ENCODE assay signal across 16 cellular contexts in genomic region chr1:151210830-151211229, GRCh38. TPM values are rescaled to one million over a fixed set of nuclear protein-coding genes. Genes with fewer than 3 reads are reported as not detected.
DNase-seq lines count a peak whose midpoint lies in the region; ATAC-seq, FAIRE-seq and TF ChIP-seq lines count a peak whose summit lies in the region.
"Had no signal": no experiment of that assay in that cellular context is flagged by ENCODE, and none has a peak within 500 bp of the region (broad histone marks: within the 10 kb centered on the region; RNA-seq: fewer than 3 reads in every experiment).

No MANE protein-coding gene starts in this region.

- H4K20me1 ChIP-seq in astrocyte (ENCODE audit: insufficient read depth, low read length), result peaks cover 87% of the 10 kb centered on the region

- no peak overlapping the region for H3K4me3 Mint-ChIP-seq in astrocyte (ENCODE audit: unreplicated experiment)
- peak overlapping the region in 5 of 10 donors; percentile 11 to 66 (median 45) for H3K4me3 Mint-ChIP-seq in naive thymus-derived CD4-positive, alpha-beta T cell

- ATAC-seq in naive thymus-derived CD4-positive, alpha-beta T cell, result no peak
- ATAC-seq: gastrocnemius medialis, Right ventricle myocardium inferior had no signal

- H3K36me3 ChIP-seq in astrocyte (ENCODE audit: insufficient read depth, low read length) (peaks cover 4% of the 10 kb centered on the region), thyroid gland (peaks cover 8 to 9% of the 10 kb centered on the region in 2 donors)
- H3K36me3 ChIP-seq in naive thymus-derived CD4-positive, alpha-beta T cell (ENCODE audit: control insufficient read depth in 2 of 3, insufficient read depth in 3 of 3, low read length in 3 of 3), result peaks cover 0 to 29% (median 0%) of the 10 kb centered on the region in 3 experiments

- H3K4me1 Mint-ChIP-seq in astrocyte (ENCODE audit: low read depth, unreplicated experiment), result peaks cover 18% of the 10 kb centered on the region
- H3K4me1 Mint-ChIP-seq in naive thymus-derived CD4-positive, alpha-beta T cell, result peaks cover 22 to 43% (median 36%) of the 10 kb centered on the region in 7 donors

- H3K4me1 ChIP-seq in astrocyte (ENCODE audit: insufficient read depth, low read length), result peaks cover 2% of the 10 kb centered on the region
- H3K4me1 ChIP-seq in naive thymus-derived CD4-positive, alpha-beta T cell (ENCODE audit: control insufficient read depth in 2 of 2, insufficient read depth in 2 of 2, low read length in 2 of 2), result peaks cover 5 to 13% of the 10 kb centered on the region in 2 donors
- H3K4me1 ChIP-seq in thyroid gland, result peaks cover 9 to 12% of the 10 kb centered on the region in 2 donors

- peaks cover 18% of the 10 kb centered on the region for H3K36me3 Mint-ChIP-seq in astrocyte (ENCODE audit: low read depth, unreplicated experiment)
- H3K36me3 Mint-ChIP-seq in naive thymus-derived CD4-positive, alpha-beta T cell, result peaks cover 0 to 23% (median 9%) of the 10 kb centered on the region in 5 donors

- no peaks in the 10 kb centered on the region for H3K9me3 Mint-ChIP-seq in astrocyte (ENCODE audit: unreplicated experiment)
- peaks cover 0 to 1% (median 0%) of the 10 kb centered on the region in 11 donors for H3K9me3 Mint-ChIP-seq in naive thymus-derived CD4-positive, alpha-beta T cell

- POLR2A ChIA-PET in naive thymus-derived CD4-positive, alpha-beta T cell (lab: Charles Lee), result no interaction called here

- H3K4me2 ChIP-seq in astrocyte (ENCODE audit: low read length), result no peak overlapping the region

- H3K27me3 ChIP-seq in astrocyte (ENCODE audit: insufficient read depth, low read length), result no peaks in the 10 kb centered on the region
- no peaks in the 10 kb centered on the region for H3K27me3 ChIP-seq in naive thymus-derived CD4-positive, alpha-beta T cell (ENCODE audit: control insufficient read depth in 2 of 2, insufficient read depth in 2 of 2, low read length in 2 of 2)
- no peaks in the 10 kb centered on the region for H3K27me3 ChIP-seq in thyroid gland
- H3K27me3 ChIP-seq: dorsolateral prefrontal cortex, gastrocnemius medialis had no signal

- DNase-seq in ELR (ENCODE audit: low read depth) (peak; percentile 64), M059J (ENCODE audit: low read depth) (peak; percentile 94), astrocyte (ENCODE audit: low read depth) (peak; percentile 18), thyroid gland (no peak), GM19238 (ENCODE audit: insufficient read length, low spot score) (no peak)
- no peak for DNase-seq in naive thymus-derived CD4-positive, alpha-beta T cell
- DNase-seq in activated CD4-positive, CD25-positive, alpha-beta regulatory T cell treated with anti-CD3 and anti-CD28 coated beads, Interleukin-2, amount 50 U/mL, for 72 hours, result no peak
- DNase-seq: amniotic stem cell; dorsolateral prefrontal cortex; gastrocnemius medialis; mesendoderm; NCI-H1930; stimulated activated naive CD4-positive, alpha-beta T cell treated with Interleukin-2 at 50 U/mL for 16 hours had no signal

- H3K9ac ChIP-seq in astrocyte (ENCODE audit: low read length), result no peak overlapping the region

- H3K4me3 ChIP-seq in astrocyte (ENCODE audit: insufficient read depth, low read depth, low read length), result no peak overlapping the region
- H3K4me3 ChIP-seq in naive thymus-derived CD4-positive, alpha-beta T cell (ENCODE audit: low read length), result no peak overlapping the region
- H3K4me3 ChIP-seq in thyroid gland (replicated peaks in 1 of 3), result no peak overlapping the region
- H3K4me3 ChIP-seq: dorsolateral prefrontal cortex, gastrocnemius medialis had no signal

- CTCF ChIA-PET in naive thymus-derived CD4-positive, alpha-beta T cell (lab: Charles Lee), result no interaction called here

- H2AFZ ChIP-seq in astrocyte (ENCODE audit: low read depth, low read length), result no peak overlapping the region

- TF ChIP-seq POLR2A in thyroid gland (IDR thresholded peaks at IDR 0.05), result no peak

- H3K27me3 Mint-ChIP-seq in astrocyte (ENCODE audit: low read depth, unreplicated experiment), result no peaks in the 10 kb centered on the region
- H3K27me3 Mint-ChIP-seq in naive thymus-derived CD4-positive, alpha-beta T cell, result no peaks in the 10 kb centered on the region

- TF ChIP-seq CTCF in astrocyte (IDR thresholded peaks at IDR 0.05; ENCODE audit: insufficient read depth, low read depth, low read length), result no peak
- no peak for TF ChIP-seq CTCF in thyroid gland (IDR thresholded peaks at IDR 0.05)

- H3K79me2 ChIP-seq in astrocyte (ENCODE audit: insufficient read depth, low read length), result peaks cover 98% of the 10 kb centered on the region

- intact Hi-C loops in naive thymus-derived CD4-positive, alpha-beta T cell (cut with micrococcal nuclease), result loop anchor here in 1 of 2 donors (5.0 kb wide), 1 partner anchor 41 kb away; the partner anchor contains the start of gene PSMD4
- intact Hi-C loops in thyroid gland (cut with DNase I), result no loop called here

- H3K27ac Mint-ChIP-seq in astrocyte (ENCODE audit: unreplicated experiment), result no peak overlapping the region
- peak overlapping the region in 4 of 9 donors; percentile 4 to 91 (median 57) for H3K27ac Mint-ChIP-seq in naive thymus-derived CD4-positive, alpha-beta T cell

- no peaks in the 10 kb centered on the region for H3K9me3 ChIP-seq in astrocyte (ENCODE audit: insufficient read depth, low read depth, low read length)
- H3K9me3 ChIP-seq in naive thymus-derived CD4-positive, alpha-beta T cell (ENCODE audit: control insufficient read depth in 2 of 3, low read length in 3 of 3), result no peaks in the 10 kb centered on the region
- no peaks in the 10 kb centered on the region for H3K9me3 ChIP-seq in thyroid gland
- H3K9me3 ChIP-seq: gastrocnemius medialis had no signal

- FAIRE-seq in astrocyte (lab: Jason Lieb, UNC), result no peak
- FAIRE-seq: H1, TTC549 had no signal

- 82% methylated on average over 1 of the region's 1 CpG for WGBS in thyroid gland, 2 donors

- H3K27ac ChIP-seq in astrocyte (ENCODE audit: low read depth, low read length), result peak overlapping the region; percentile 19
- peak overlapping the region; percentile 13 for H3K27ac ChIP-seq in naive thymus-derived CD4-positive, alpha-beta T cell (ENCODE audit: low read depth, low read length)
- H3K27ac ChIP-seq in thyroid gland, result no peak overlapping the region

RNA-seq across cellular contexts. Expression of gene PIP5K1A, which starts 12.5 kb away (rescaled TPM):
- total RNA-seq in M059J (2014; rRNA removed; shearing (Covaris generic)), result 78.6 and 82.6 TPM in 2 replicates
- total RNA-seq in astrocyte, result 104 and 121 TPM in 2 replicates
- 10 to 100 TPM; 56.9 to 76.5 (median 59.5) TPM for total RNA-seq in naive thymus-derived CD4-positive, alpha-beta T cell
- polyA plus RNA-seq in naive thymus-derived CD4-positive, alpha-beta T cell, result 10 to 100 TPM; 11.7 to 23.1 TPM
- total RNA-seq in thyroid gland, result 10 to 100 TPM; 53.4 to 74.5 (median 57.8) TPM

RNA-seq across cellular contexts. Expression of gene VPS72, which starts 20.8 kb away (rescaled TPM):
- 76.6 and 84.3 TPM in 2 replicates for total RNA-seq in M059J (2014; rRNA removed; shearing (Covaris generic))
- 59.0 and 62.2 TPM in 2 replicates for total RNA-seq in astrocyte
- total RNA-seq in naive thymus-derived CD4-positive, alpha-beta T cell, result 10 to 100 TPM; 35.1 to 82.0 (median 63.9) TPM
- 10 to 100 TPM; 63.4 to 85.3 TPM for polyA plus RNA-seq in naive thymus-derived CD4-positive, alpha-beta T cell
- total RNA-seq in thyroid gland, result 10 to 100 TPM; 36.9 to 47.5 (median 39.9) TPM

RNA-seq across cellular contexts. Expression of gene TMOD4, which starts 35.0 kb away (rescaled TPM):
- not detected in 2 replicates for total RNA-seq in M059J (2014; rRNA removed; shearing (Covaris generic))
- total RNA-seq in astrocyte (1.4 TPM in 1 of 2 replicates, not detected in the other), thyroid gland (not detected)
- total RNA-seq in naive thymus-derived CD4-positive, alpha-beta T cell, result 1 to 10 TPM; 2.5 to 5.4 (median 4.4) TPM
- under 1 TPM in 1 of 2 donors, not detected in 1; 0.73 TPM for polyA plus RNA-seq in naive thymus-derived CD4-positive, alpha-beta T cell
- total RNA-seq: H1, Right ventricle myocardium inferior had no signal

RNA-seq across cellular contexts. Expression of gene PSMD4, which starts 43.7 kb away (rescaled TPM):
- total RNA-seq in M059J (2014; rRNA removed; shearing (Covaris generic)), result 285 and 291 TPM in 2 replicates
- total RNA-seq in astrocyte, result 154 and 171 TPM in 2 replicates
- total RNA-seq in naive thymus-derived CD4-positive, alpha-beta T cell, result 100 to 1,000 TPM in 3 of 5 experiments, 10 to 100 TPM in 2; 72.0 to 193 (median 126) TPM
- polyA plus RNA-seq in naive thymus-derived CD4-positive, alpha-beta T cell, result 100 to 1,000 TPM; 239 to 258 TPM
- total RNA-seq in thyroid gland, result 100 to 1,000 TPM in 2 of 4 donors, 10 to 100 TPM in 2; 77.1 to 110 (median 96.5) TPM

RNA-seq across cellular contexts. Expression of gene SCNM1, which starts 44.9 kb away (rescaled TPM):
- 82.1 and 92.2 TPM in 2 replicates for total RNA-seq in M059J (2014; rRNA removed; shearing (Covaris generic))
- total RNA-seq in astrocyte (64.3 and 66.5 TPM in 2 replicates), thyroid gland (10 to 100 TPM; 13.2 to 44.5 (median 24.5) TPM)
- 10 to 100 TPM; 37.1 to 73.1 (median 57.1) TPM for total RNA-seq in naive thymus-derived CD4-positive, alpha-beta T cell
- polyA plus RNA-seq in naive thymus-derived CD4-positive, alpha-beta T cell, result 10 to 100 TPM; 68.1 to 72.3 TPM

Comparison
In these comparisons a context has a peak if more than half of its experiments do, and no peak if none do; other contexts are left out.
1. DNase-seq: peak in ELR (single experiment), M059J (single experiment) and astrocyte (single experiment); none in naive thymus-derived CD4-positive, alpha-beta T cell (0 of 9), activated CD4-positive, CD25-positive, alpha-beta regulatory T cell treated with anti-CD3 and anti-CD28 coated beads, Interleukin-2, amount 50 U/mL, for 72 hours (single experiment), thyroid gland (0 of 2) and GM19238 (single experiment).
2. H3K27ac ChIP-seq: peak in astrocyte (single experiment) and naive thymus-derived CD4-positive, alpha-beta T cell (single experiment); none in thyroid gland (0 of 3).